ENCODE assay signal across 11 cellular contexts in the genomic region with DNA sequence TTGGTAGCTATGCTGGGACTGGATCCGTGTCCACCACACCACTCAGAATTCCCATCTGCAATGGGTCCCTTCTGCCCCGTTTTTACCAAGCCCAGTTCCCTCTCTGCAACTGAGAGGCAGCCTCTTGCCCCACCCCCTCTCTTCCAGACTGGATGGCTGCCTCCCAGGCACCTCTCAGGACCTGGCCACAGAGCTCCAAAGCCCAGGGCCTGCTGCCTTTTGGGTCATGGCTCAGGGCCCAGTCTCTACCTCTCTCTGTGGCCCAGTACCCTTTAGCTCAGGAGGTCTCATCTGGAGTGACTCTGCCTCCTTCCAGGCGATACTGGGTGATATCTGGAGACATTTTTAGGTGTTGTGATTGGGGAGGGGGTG. TPM values are rescaled to one million over a fixed set of nuclear protein-coding genes. Genes with fewer than 3 reads are reported as not detected.
DNase-seq lines count a peak whose midpoint lies in the region; ATAC-seq, FAIRE-seq and TF ChIP-seq lines count a peak whose summit lies in the region.
"Had no signal": no experiment of that assay in that cellular context is flagged by ENCODE, and none has a peak within 500 bp of the region (broad histone marks: within the 10 kb centered on the region; RNA-seq: fewer than 3 reads in every experiment).

No MANE protein-coding gene starts in this region.

- H3K56ac ChIP-seq in IMR-90 (ENCODE audit: extremely low read depth, insufficient read depth, low read length), result no peak overlapping the region

- POLR2A ChIA-PET in IMR-90 (lab: Charles Lee; ENCODE audit: unreplicated experiment) (interaction anchor here (0.5 kb wide), 1 partner anchor 38 kb away, joined by 3 read pairs; no protein-coding TSS in a partner anchor), K562 (lab: Yijun Ruan, JAX) (interaction anchor here (0.9 to 1.4 kb wide), 3 partner anchors 10 to 92 kb away, joined by 4 read pairs; partner anchors contain the start of gene ZBTB7A)
- POLR2A ChIA-PET in naive thymus-derived CD4-positive, alpha-beta T cell (lab: Charles Lee), result interaction anchor here (0.5 to 2.2 kb wide), 6 partner anchors 10 to 91 kb away, joined by 3 to 18 read pairs (median 5); partner anchors contain the start of gene EEF2

- peak overlapping the region; percentile 95 for H3K4me2 ChIP-seq in BLaER1
- H3K4me2 ChIP-seq in IMR-90 (ENCODE audit: low read depth, low read length), result no peak overlapping the region
- H3K4me2 ChIP-seq in K562 (ENCODE audit: insufficient read depth, low read length), result peak overlapping the region; percentile 67; the same call in 1 of the 2 replicates

- dilution Hi-C loops in IMR-90 (cut with HindIII; ENCODE audit: low sequenced_read_pairs, unreplicated experiment), result no loop called here

- H3K4ac ChIP-seq in IMR-90 (ENCODE audit: low read depth, low read length), result 0 out of 2 replicates have a peak overlapping the region, but pooled peaks have one; percentile 90

- H4K20me1 ChIP-seq in BLaER1 (no peaks in the 10 kb centered on the region), IMR-90 (ENCODE audit: insufficient read depth, low read length) (no peaks in the 10 kb centered on the region), K562 (replicated peaks; ENCODE audit: control insufficient read depth, insufficient read depth, low read length) (no peaks in the 10 kb centered on the region)

- intact Hi-C loops in IMR-90 (cut with micrococcal nuclease) (no loop called here), K562 (cut with micrococcal nuclease) (no loop called here)
- intact Hi-C loops in naive thymus-derived CD4-positive, alpha-beta T cell (cut with micrococcal nuclease), result no loop called here

- 0 out of 2 replicates have a peak overlapping the region, but pooled peaks have one; percentile 5 for H2BK20ac ChIP-seq in IMR-90 (ENCODE audit: low read depth, low read length)

- H4K91ac ChIP-seq in IMR-90 (ENCODE audit: insufficient read depth, low read depth, low read length), result no peak overlapping the region

- no peak overlapping the region for H3K14ac ChIP-seq in IMR-90 (replicated peaks; ENCODE audit: low read depth, low read length)

- no peaks in the 10 kb centered on the region for H3K79me2 ChIP-seq in K562 (ENCODE audit: control insufficient read depth, insufficient read depth, low read length)

- peak overlapping the region; percentile 70 to 94; a peak in 2 of 4 replicates for H4K8ac ChIP-seq in IMR-90 (ENCODE audit: low read depth in 2 of 2, low read length in 2 of 2)

- no peak overlapping the region for H2AK9ac ChIP-seq in IMR-90 (replicated peaks; ENCODE audit: low read depth, low read length, poor library complexity)

- ATAC-seq in IMR-90 (ENCODE audit: low read depth) (no peak), K562 (peak; percentile 20), GM19463 (IDR thresholded peaks at IDR 0.05; ENCODE audit: unreplicated experiment) (no peak)
- no peak for ATAC-seq in naive thymus-derived CD4-positive, alpha-beta T cell

- no peaks in the 10 kb centered on the region for H3K9me3 Mint-ChIP-seq in naive thymus-derived CD4-positive, alpha-beta T cell

- H2BK120ac ChIP-seq in IMR-90 (ENCODE audit: low read depth, low read length), result no peak overlapping the region

- TF ChIP-seq POLR2A in IMR-90 (IDR thresholded peaks at IDR 0.05; ENCODE audit: low read depth, low read length) (no peak), K562 (conservative IDR thresholded peaks at IDR 0.05) (no peak)

- CTCF ChIA-PET in IMR-90 (lab: Yijun Ruan, JAX), result no interaction called here
- CTCF ChIA-PET in K562 (lab: Yijun Ruan, JAX; ENCODE audit: low intra/inter-chr PET ratio), result no interaction called here
- CTCF ChIA-PET in naive thymus-derived CD4-positive, alpha-beta T cell (lab: Charles Lee), result interaction anchor here (1.4 kb wide), 1 partner anchor 12 kb away, joined by 7 read pairs; no protein-coding TSS in a partner anchor

- H2BK15ac ChIP-seq in IMR-90 (ENCODE audit: low read depth, low read length), result no peak overlapping the region

- H3K36me3 ChIP-seq in BLaER1, result no peaks in the 10 kb centered on the region
- H3K36me3 ChIP-seq in IMR-90 (ENCODE audit: control insufficient read depth, insufficient read depth, low read length), result no peaks in the 10 kb centered on the region
- no peaks in the 10 kb centered on the region for H3K36me3 ChIP-seq in K562 (ENCODE audit: control insufficient read depth, insufficient read depth, low read length)
- H3K36me3 ChIP-seq in naive thymus-derived CD4-positive, alpha-beta T cell (ENCODE audit: control insufficient read depth in 2 of 3, insufficient read depth in 3 of 3, low read length in 3 of 3), result no peaks in the 10 kb centered on the region

- peak overlapping the region; percentile 74; the same call in 1 of the 2 replicates for H2AK5ac ChIP-seq in IMR-90 (ENCODE audit: low read depth, low read length)

- TF ChIP-seq RAD21 in IMR-90 (IDR thresholded peaks at IDR 0.05; ENCODE audit: low read length) (no peak), K562 (CRISPR knock-in tag; conservative IDR thresholded peaks at IDR 0.05 in 1 of 2, IDR thresholded peaks at IDR 0.05 in 1 of 2) (no peak)

- BruUV-seq in IMR-90 (replicated peaks; lab: Mats Ljungman, UMichigan) (no TSS peak), K562 (replicated peaks; lab: Mats Ljungman, UMichigan) (no TSS peak)

- peak overlapping the region; percentile 87 for H3K27ac ChIP-seq in BLaER1
- no peak overlapping the region for H3K27ac ChIP-seq in IMR-90 (ENCODE audit: insufficient read depth, low read length)
- H3K27ac ChIP-seq in K562 (ENCODE audit: extremely low read depth, low read depth, low read length), result peak overlapping the region; percentile 79
- H3K27ac ChIP-seq in naive thymus-derived CD4-positive, alpha-beta T cell (ENCODE audit: low read depth, low read length), result peak overlapping the region; percentile 86

- H3K9me1 ChIP-seq in IMR-90 (ENCODE audit: insufficient read depth, low read length), result peaks cover 3% of the 10 kb centered on the region
- H3K9me1 ChIP-seq in K562 (ENCODE audit: control insufficient read depth, insufficient read depth, low read length), result no peaks in the 10 kb centered on the region

- in situ Hi-C loops in IMR-90 (cut with MboI; ENCODE audit: low sequenced_read_pairs) (no loop called here), K562 (cut with MboI) (no loop called here)

- no peak overlapping the region for H3K18ac ChIP-seq in IMR-90 (ENCODE audit: low read depth, low read length)

- no peak overlapping the region for H2BK5ac ChIP-seq in IMR-90 (ENCODE audit: low read depth, low read length, poor library complexity, severe bottlenecking)

- no peaks in the 10 kb centered on the region for H3K79me1 ChIP-seq in IMR-90 (ENCODE audit: low read depth in 1 of 2, low read length in 2 of 2)

- H3K4me3 ChIP-seq in BLaER1 (peak overlapping the region; percentile 59; the same call in 1 of the 2 replicates), IMR-90 (ENCODE audit: insufficient read depth, low read depth, low read length) (no peak overlapping the region), K562 (no peak overlapping the region)
- H3K4me3 ChIP-seq in naive thymus-derived CD4-positive, alpha-beta T cell (ENCODE audit: low read length), result peak overlapping the region; percentile 68

- WGBS in IMR-90 (ENCODE audit: extremely low coverage in 2 of 2, insufficient read length in 1 of 2), 2 experiments, result 80% methylated on average over 1 of the region's 3 CpGs; no CpG with 5 or more reads in 1 of the 2 experiments
- 71% methylated on average over 3 of the region's 3 CpGs for WGBS in K562 (ENCODE audit: insufficient coverage, low coverage, missing lambda C conversion rate)

- H3K9ac ChIP-seq in BLaER1 (peak overlapping the region; percentile 75), IMR-90 (ENCODE audit: low read depth, low read length) (no peak overlapping the region), K562 (ENCODE audit: insufficient read depth in 1 of 2, low read depth in 2 of 2, low read length in 2 of 2) (peak overlapping the region; percentile 67 to 89)

- no peaks in the 10 kb centered on the region for H3K27me3 ChIP-seq in BLaER1
- no peaks in the 10 kb centered on the region for H3K27me3 ChIP-seq in IMR-90 (ENCODE audit: control insufficient read depth, insufficient read depth, low read length)
- no peaks in the 10 kb centered on the region for H3K27me3 ChIP-seq in K562 (ENCODE audit: control insufficient read depth in 2 of 2, insufficient read depth in 2 of 2, low read length in 2 of 2)
- H3K27me3 ChIP-seq in naive thymus-derived CD4-positive, alpha-beta T cell (ENCODE audit: control insufficient read depth in 2 of 2, insufficient read depth in 2 of 2, low read length in 2 of 2), result no peaks in the 10 kb centered on the region

- H3K9me3 ChIP-seq in BLaER1 (no peaks in the 10 kb centered on the region), IMR-90 (ENCODE audit: control insufficient read depth, insufficient read depth, low read length) (no peaks in the 10 kb centered on the region), K562 (replicated peaks; ENCODE audit: control insufficient read depth, insufficient read depth, low read depth, low read length) (no peaks in the 10 kb centered on the region)
- H3K9me3 ChIP-seq in naive thymus-derived CD4-positive, alpha-beta T cell (ENCODE audit: control insufficient read depth in 2 of 3, low read length in 3 of 3), result no peaks in the 10 kb centered on the region

- H3K4me1 ChIP-seq in BLaER1 (peaks cover 52% of the 10 kb centered on the region), IMR-90 (ENCODE audit: control insufficient read depth, insufficient read depth, low read length) (peaks cover 6% of the 10 kb centered on the region), K562 (replicated peaks in 1 of 2; ENCODE audit: control insufficient read depth in 2 of 2, insufficient read depth in 2 of 2, low read length in 2 of 2) (peaks cover 24 to 36% of the 10 kb centered on the region in 2 experiments)
- peaks cover 13 to 20% of the 10 kb centered on the region in 2 donors for H3K4me1 ChIP-seq in naive thymus-derived CD4-positive, alpha-beta T cell (ENCODE audit: control insufficient read depth in 2 of 2, insufficient read depth in 2 of 2, low read length in 2 of 2)

- H2AFZ ChIP-seq in IMR-90 (replicated peaks; ENCODE audit: low read length, poor library complexity), result peak overlapping the region; percentile 18
- peak overlapping the region; percentile 95 for H2AFZ ChIP-seq in K562 (ENCODE audit: low read depth, low read length)

- H3K27ac Mint-ChIP-seq in naive thymus-derived CD4-positive, alpha-beta T cell, result peak overlapping the region; percentile 28 to 88 (median 53)

- no peaks in the 10 kb centered on the region for H3K36me3 Mint-ChIP-seq in naive thymus-derived CD4-positive, alpha-beta T cell

- no peak overlapping the region; the same call in 1 of the 2 replicates for H3K23ac ChIP-seq in IMR-90 (ENCODE audit: low read depth, low read length)

- FAIRE-seq in K562 (lab: Jason Lieb, UNC), result peak; percentile 71

- peaks cover 17 to 42% (median 30%) of the 10 kb centered on the region in 7 donors for H3K4me1 Mint-ChIP-seq in naive thymus-derived CD4-positive, alpha-beta T cell

- H3K27me3 Mint-ChIP-seq in naive thymus-derived CD4-positive, alpha-beta T cell, result no peaks in the 10 kb centered on the region

- DNase-seq in IMR-90, result no peak
- no peak for DNase-seq in K562 (ENCODE audit: extremely low read depth in 1 of 4, low spot score in 3 of 4)
- no peak for DNase-seq in naive thymus-derived CD4-positive, alpha-beta T cell
- no peak for DNase-seq in mesenteric fat pad (ENCODE audit: low spot score)
- no peak for DNase-seq in NCI-H82 (lab: John Stamatoyannopoulos, UW)
- DNase-seq in KG1 (lab: John Stamatoyannopoulos, UW), result no peak
- DNase-seq: erythroblast; H7; stimulated activated CD4-positive, alpha-beta T cell treated with anti-CD3 and anti-CD28 coated beads, Interleukin-4, amount 100 ng/mL, for 1 hour had no signal

- no peak overlapping the region for H4K5ac ChIP-seq in IMR-90 (ENCODE audit: low read depth, low read length)

- TF ChIP-seq CTCF in IMR-90 (conservative IDR thresholded peaks at IDR 0.05; ENCODE audit: low read depth, low read length) (no peak), K562 (IDR thresholded peaks at IDR 0.05 in 2 of 3, conservative IDR thresholded peaks at IDR 0.05 in 1 of 3; ENCODE audit: insufficient read depth in 2 of 3, low read depth in 1 of 3, low read length in 3 of 3) (no peak)

- TF ChIP-seq EP300 in K562 (IDR thresholded peaks at IDR 0.05; ENCODE audit: low read length), result no peak

- H3K4me3 Mint-ChIP-seq in naive thymus-derived CD4-positive, alpha-beta T cell, result peak overlapping the region in 9 of 10 donors; percentile 51 to 89 (median 87)

RNA-seq across cellular contexts. Expression of gene ZBTB7A, which starts 10.3 kb away (rescaled TPM):
- 3.2 and 4.2 TPM in 2 replicates for total RNA-seq in IMR-90 (2012; rRNA removed)
- polyA plus RNA-seq in IMR-90 (2012; rRNA removed), result 10.3 and 14.7 TPM in 2 replicates
- polyA plus RNA-seq in IMR-90 (2012; cell fraction: cytosol; rRNA removed), result 6.9 and 17.2 TPM in 2 replicates
- 22.8 and 55.1 TPM in 2 replicates for polyA plus RNA-seq in IMR-90 (2012; cell fraction: nucleus; rRNA removed; ENCODE audit: low replicate concordance)
- total RNA-seq in K562 (2011; cell fraction: chromatin; rRNA removed; ENCODE audit: low replicate concordance), result 5.4 and 20.2 TPM in 2 replicates
- 10.5 and 12.0 TPM in 2 replicates for total RNA-seq in K562 (2011; cell fraction: nucleolus; rRNA removed)
- 5.3 and 7.3 TPM in 2 replicates for total RNA-seq in K562 (2011; cell fraction: nucleoplasm; rRNA removed)
- 10.2 and 13.8 TPM in 2 replicates for total RNA-seq in K562 (2014; rRNA removed)
- total RNA-seq in K562 (2014; rRNA removed; fragmentation: Illumina TruSeq; extraction: Trizol), result 1.6 and 1.8 TPM in 2 replicates
- 4.6 and 4.8 TPM in 2 replicates for total RNA-seq in K562 (2015; rRNA removed; fragmentation: Illumina TruSeq; extraction: Trizol)
- total RNA-seq in K562 (2021), result 32.7 and 34.0 TPM in 2 replicates
- 2.0 and 2.4 TPM in 2 replicates for polyA plus RNA-seq in K562 (2011; rRNA removed)
- 2.8 and 11.2 TPM in 2 replicates for polyA plus RNA-seq in K562 (2011; cell fraction: cytosol; rRNA removed)
- 7.4 and 18.4 TPM in 2 replicates for polyA plus RNA-seq in K562 (2011; cell fraction: nucleus; rRNA removed)
- 8.9 and 10.8 TPM in 2 replicates for polyA plus RNA-seq in K562 (2012)
- 6.3 and 8.3 TPM in 2 replicates for polyA plus RNA-seq in K562 (2014; fragmentation: Illumina TruSeq; extraction: Trizol)
- polyA plus RNA-seq in K562 (2014; fragmentation: Nextera tagmentation; extraction: Ambion mirVana), result under 1 TPM; 0.11 to 0.27 TPM
- polyA plus RNA-seq in K562 (2014; rRNA removed), result 10.8 and 11.6 TPM in 2 replicates
- polyA minus RNA-seq in K562 (2011; rRNA and poly(A)+ RNA removed), result 1.3 and 1.7 TPM in 2 replicates
- polyA minus RNA-seq in K562 (2011; cell fraction: cytosol; rRNA and poly(A)+ RNA removed), result 14.2 and 20.6 TPM in 2 replicates
- 5.4 and 5.8 TPM in 2 replicates for polyA minus RNA-seq in K562 (2011; cell fraction: nucleus; rRNA and poly(A)+ RNA removed)
- total RNA-seq in naive thymus-derived CD4-positive, alpha-beta T cell, result 10 to 100 TPM; 47.4 to 76.0 (median 52.0) TPM
- polyA plus RNA-seq in naive thymus-derived CD4-positive, alpha-beta T cell, result 10 to 100 TPM; 15.3 to 45.0 TPM
- 51.2 TPM for total RNA-seq in mesenteric fat pad

RNA-seq across cellular contexts. Expression of gene MAP2K2, which starts 46.9 kb away (rescaled TPM):
- 107 and 115 TPM in 2 replicates for total RNA-seq in IMR-90 (2012; rRNA removed)
- 151 and 196 TPM in 2 replicates for polyA plus RNA-seq in IMR-90 (2012; rRNA removed)
- polyA plus RNA-seq in IMR-90 (2012; cell fraction: cytosol; rRNA removed), result 175 and 201 TPM in 2 replicates
- polyA plus RNA-seq in IMR-90 (2012; cell fraction: nucleus; rRNA removed; ENCODE audit: low replicate concordance), result 144 and 291 TPM in 2 replicates
- total RNA-seq in K562 (2011; cell fraction: chromatin; rRNA removed; ENCODE audit: low replicate concordance), result 38.8 and 113 TPM in 2 replicates
- total RNA-seq in K562 (2011; cell fraction: nucleolus; rRNA removed), result 81.4 and 92.0 TPM in 2 replicates
- total RNA-seq in K562 (2011; cell fraction: nucleoplasm; rRNA removed), result 58.5 and 81.8 TPM in 2 replicates
- 140 and 200 TPM in 2 replicates for total RNA-seq in K562 (2014; rRNA removed)
- total RNA-seq in K562 (2014; rRNA removed; fragmentation: Illumina TruSeq; extraction: Trizol), result 58.3 and 60.9 TPM in 2 replicates
- total RNA-seq in K562 (2015; rRNA removed; fragmentation: Illumina TruSeq; extraction: Trizol), result 72.6 and 78.0 TPM in 2 replicates
- 150 and 151 TPM in 2 replicates for total RNA-seq in K562 (2021)
- 40.4 and 41.5 TPM in 2 replicates for polyA plus RNA-seq in K562 (2011; rRNA removed)
- polyA plus RNA-seq in K562 (2011; cell fraction: cytosol; rRNA removed), result 60.4 and 128 TPM in 2 replicates
- 70.1 and 145 TPM in 2 replicates for polyA plus RNA-seq in K562 (2011; cell fraction: nucleus; rRNA removed)
- 110 and 220 TPM in 2 replicates for polyA plus RNA-seq in K562 (2012)
- 41.1 and 84.5 TPM in 2 replicates for polyA plus RNA-seq in K562 (2014; fragmentation: Illumina TruSeq; extraction: Trizol)
- polyA plus RNA-seq in K562 (2014; fragmentation: Nextera tagmentation; extraction: Ambion mirVana), result 1 to 10 TPM; 1.0 to 5.0 TPM
- 90.7 and 97.4 TPM in 2 replicates for polyA plus RNA-seq in K562 (2014; rRNA removed)
- polyA minus RNA-seq in K562 (2011; rRNA and poly(A)+ RNA removed), result 14.2 and 24.8 TPM in 2 replicates
- 63.5 and 95.7 TPM in 2 replicates for polyA minus RNA-seq in K562 (2011; cell fraction: cytosol; rRNA and poly(A)+ RNA removed)
- polyA minus RNA-seq in K562 (2011; cell fraction: nucleus; rRNA and poly(A)+ RNA removed), result 31.5 and 34.3 TPM in 2 replicates
- 100 to 1,000 TPM in 4 of 5 experiments, 10 to 100 TPM in 1; 87.4 to 162 (median 123) TPM for total RNA-seq in naive thymus-derived CD4-positive, alpha-beta T cell
- polyA plus RNA-seq in naive thymus-derived CD4-positive, alpha-beta T cell, result 10 to 100 TPM; 40.5 to 93.6 TPM
- 110 TPM for total RNA-seq in mesenteric fat pad

Comparison
In these comparisons a context has a peak if more than half of its experiments do, and no peak if none do; other contexts are left out.
1. H3K4me3 ChIP-seq: peak in BLaER1 (single experiment) and naive thymus-derived CD4-positive, alpha-beta T cell (single experiment); none in IMR-90 (single experiment) and K562 (single experiment).